ENCODE assay signal across 25 cellular contexts in the genomic region with DNA sequence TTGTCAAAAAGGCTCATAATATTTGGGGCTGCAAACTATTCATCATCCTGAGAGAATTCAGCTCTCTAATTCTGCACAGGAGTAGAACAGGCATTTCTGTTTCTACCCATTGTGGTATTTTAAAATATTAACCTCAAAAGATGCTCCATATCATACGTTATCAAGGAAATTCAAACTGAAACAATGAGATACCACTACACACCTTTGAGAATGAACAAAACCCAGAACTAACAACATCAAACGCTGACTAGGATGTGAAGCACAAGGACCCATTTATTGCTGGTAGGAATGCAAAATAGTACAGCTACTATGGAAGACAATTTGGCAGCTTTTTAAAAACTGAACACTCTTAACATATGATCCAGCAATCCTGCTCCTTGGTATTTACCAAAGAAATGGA.
DNase-seq lines count a peak whose midpoint lies in the region; ATAC-seq, FAIRE-seq and TF ChIP-seq lines count a peak whose summit lies in the region.
"Had no signal": no experiment of that assay in that cellular context is flagged by ENCODE, and none has a peak within 500 bp of the region (broad histone marks: within the 10 kb centered on the region; RNA-seq: fewer than 3 reads in every experiment).

No MANE protein-coding gene starts in this region.

- FAIRE-seq in H54 (lab: Jason Lieb, UNC), result peak; percentile 62
- FAIRE-seq: frontal cortex, GM18507 had no signal

- DNase-seq in activated naive CD4-positive, alpha-beta T cell treated with anti-CD3 and anti-CD28 coated beads for 36 hours, result no peak
- no peak for DNase-seq in activated naive CD4-positive, alpha-beta T cell treated with anti-CD3 and anti-CD28 coated beads, Interleukin-2, amount 50 U/mL, for 16 hours
- DNase-seq in H54 (ENCODE audit: insufficient read length, low spot score) (no peak), NCI-H446 treated with DMSO at 0.1 percent for 48 hours (lab: John Stamatoyannopoulos, UW) (no peak), OCI-LY7 (ENCODE audit: low spot score) (no peak), SJCRH30 (no peak)
- no peak for DNase-seq in stimulated activated effector memory CD8-positive, alpha-beta T cell treated with anti-CD3 and anti-CD28 coated beads, Interleukin-12 subunit alpha, Interleukin-12 subunit beta, amount 100 ng/mL, for 72 hours (ENCODE audit: low spot score in 2 of 2)
- DNase-seq: activated naive CD4-positive, alpha-beta T cell; effector CD4-positive, alpha-beta T cell; GDM1; H9; islet precursor cell; lower lobe of right lung; NCI-H1436 treated with DMSO at 0.1 percent for 48 hours; NCI-H524; NK-92 treated with Interleukin-12 subunit alpha and Interleukin-12 subunit beta, amount 100 ng/mL, for 24 hours; stimulated activated CD4-positive, alpha-beta T cell treated with anti-CD3 and anti-CD28 coated beads, Interleukin-1b, Interleukin-23, amount 100 ng/mL, for 48 hours had no signal

- H3K9me3 Mint-ChIP-seq in activated naive CD4-positive, alpha-beta T cell treated with anti-CD3 and anti-CD28 coated beads for 36 hours, result no peaks in the 10 kb centered on the region
- peaks cover 8% of the 10 kb centered on the region for H3K9me3 Mint-ChIP-seq in activated T-helper 17 cell treated with anti-CD3 and anti-CD28 coated beads, Interleukin-2, amount 50 U/mL, for 72 hours
- no peaks in the 10 kb centered on the region for H3K9me3 Mint-ChIP-seq in stimulated activated effector memory CD8-positive, alpha-beta T cell treated with anti-CD3 and anti-CD28 coated beads, Interleukin-12 subunit alpha, Interleukin-12 subunit beta, amount 100 ng/mL, for 72 hours
- H3K9me3 Mint-ChIP-seq: H9, WTC11 had no signal

- H3K4me2 ChIP-seq in OCI-LY7 (ENCODE audit: low read length), result no peak overlapping the region

- no peaks in the 10 kb centered on the region for H3K9me2 ChIP-seq in OCI-LY7 (ENCODE audit: insufficient read depth, low read length)

- CTCF ChIA-PET in activated naive CD4-positive, alpha-beta T cell treated with anti-CD3 and anti-CD28 coated beads for 36 hours (lab: Charles Lee), result interaction anchor here (0.9 to 1.9 kb wide), 3 partner anchors 10 to 171 kb away, joined by 3 to 5 read pairs (median 4); a partner anchor contains a TSS
- CTCF ChIA-PET in OCI-LY7 (lab: Charles Lee; ENCODE audit: unreplicated experiment), result no interaction called here

- intact Hi-C loops in activated naive CD4-positive, alpha-beta T cell treated with anti-CD3 and anti-CD28 coated beads for 36 hours (cut with micrococcal nuclease), result no loop called here
- intact Hi-C loops in OCI-LY7 (cut with micrococcal nuclease; ENCODE audit: unreplicated experiment), result no loop called here

- H3K27ac ChIP-seq in OCI-LY7 (ENCODE audit: low read depth, low read length, poor library complexity, severe bottlenecking) (no peak overlapping the region), SJCRH30 (no peak overlapping the region)
- H3K27ac ChIP-seq: lower lobe of right lung, SK-N-MC, thyroid gland had no signal

- peaks cover 3% of the 10 kb centered on the region for H3K27me3 Mint-ChIP-seq in activated naive CD4-positive, alpha-beta T cell treated with anti-CD3 and anti-CD28 coated beads for 36 hours (ENCODE audit: low read depth)
- H3K27me3 Mint-ChIP-seq in activated T-helper 17 cell treated with anti-CD3 and anti-CD28 coated beads, Interleukin-2, amount 50 U/mL, for 72 hours, result no peaks in the 10 kb centered on the region

- no peaks in the 10 kb centered on the region for H3K9me3 ChIP-seq in OCI-LY7 (ENCODE audit: low read length)
- H3K9me3 ChIP-seq in SJCRH30 (replicated peaks), result no peaks in the 10 kb centered on the region
- H3K9me3 ChIP-seq: lower lobe of right lung, thyroid gland had no signal

- no TSS peak for BruUV-seq in OCI-LY7 (replicated peaks; lab: Mats Ljungman, UMichigan)

- H2AFZ ChIP-seq in OCI-LY7 (ENCODE audit: low read length), result no peak overlapping the region

- H3K79me2 ChIP-seq in OCI-LY7 (ENCODE audit: insufficient read depth, low read depth, low read length), result no peaks in the 10 kb centered on the region

- TF ChIP-seq POLR2A in H54 (IDR thresholded peaks at IDR 0.05; ENCODE audit: low read depth, low read length), result no peak

- POLR2A ChIA-PET in OCI-LY7 (lab: Charles Lee), result interaction anchor here (0.6 to 1.9 kb wide), 3 partner anchors 28 to 141 kb away, joined by 4 read pairs; no protein-coding TSS in a partner anchor

- peak; percentile 51 for ATAC-seq in activated T-helper 17 cell treated with anti-CD3 and anti-CD28 coated beads, Interleukin-2, amount 50 U/mL, for 72 hours (replicated peaks)
- ATAC-seq in stimulated activated effector memory CD8-positive, alpha-beta T cell treated with anti-CD3 and anti-CD28 coated beads, Interleukin-12 subunit alpha, Interleukin-12 subunit beta, amount 100 ng/mL, for 72 hours, result peak; percentile 53
- ATAC-seq: WTC11 had no signal

- H3K27me3 ChIP-seq in SJCRH30, result no peaks in the 10 kb centered on the region
- H3K27me3 ChIP-seq: thyroid gland had no signal

- H4K20me1 ChIP-seq in OCI-LY7 (ENCODE audit: insufficient read depth, low read length), result no peaks in the 10 kb centered on the region

- H3K4me3 Mint-ChIP-seq in activated naive CD4-positive, alpha-beta T cell treated with anti-CD3 and anti-CD28 coated beads for 36 hours, result no peak overlapping the region
- H3K4me3 Mint-ChIP-seq in activated T-helper 17 cell treated with anti-CD3 and anti-CD28 coated beads, Interleukin-2, amount 50 U/mL, for 72 hours, result peak overlapping the region; percentile 61
- H3K4me3 Mint-ChIP-seq in stimulated activated effector memory CD8-positive, alpha-beta T cell treated with anti-CD3 and anti-CD28 coated beads, Interleukin-12 subunit alpha, Interleukin-12 subunit beta, amount 100 ng/mL, for 72 hours, result peak overlapping the region; percentile 15
- H3K4me3 Mint-ChIP-seq: H9, WTC11 had no signal

- no peaks in the 10 kb centered on the region for H3K36me3 ChIP-seq in OCI-LY7 (ENCODE audit: insufficient read depth, low read length)
- no peaks in the 10 kb centered on the region for H3K36me3 ChIP-seq in SJCRH30
- H3K36me3 ChIP-seq: lower lobe of right lung, thyroid gland had no signal

- no peaks in the 10 kb centered on the region for H3K4me1 ChIP-seq in OCI-LY7 (ENCODE audit: insufficient read depth, low read length, poor library complexity, severe bottlenecking)
- no peaks in the 10 kb centered on the region for H3K4me1 ChIP-seq in SJCRH30
- H3K4me1 ChIP-seq: thyroid gland had no signal

- TF ChIP-seq CTCF in OCI-LY7 (conservative IDR thresholded peaks at IDR 0.05; ENCODE audit: low read length), result no peak

- H3K4me3 ChIP-seq in OCI-LY7 (ENCODE audit: low read depth, low read length, poor library complexity, severe bottlenecking), result no peak overlapping the region
- no peak overlapping the region for H3K4me3 ChIP-seq in SJCRH30
- H3K4me3 ChIP-seq: lower lobe of right lung, SK-N-MC, skin epidermis, thyroid gland had no signal

- H3K27ac Mint-ChIP-seq in activated naive CD4-positive, alpha-beta T cell treated with anti-CD3 and anti-CD28 coated beads for 36 hours, result peak overlapping the region; percentile 4
- peak overlapping the region; percentile 46 for H3K27ac Mint-ChIP-seq in activated T-helper 17 cell treated with anti-CD3 and anti-CD28 coated beads, Interleukin-2, amount 50 U/mL, for 72 hours
- peak overlapping the region; percentile 43 for H3K27ac Mint-ChIP-seq in stimulated activated effector memory CD8-positive, alpha-beta T cell treated with anti-CD3 and anti-CD28 coated beads, Interleukin-12 subunit alpha, Interleukin-12 subunit beta, amount 100 ng/mL, for 72 hours
- H3K27ac Mint-ChIP-seq: H9, WTC11 had no signal

- H3K4me1 Mint-ChIP-seq in activated naive CD4-positive, alpha-beta T cell treated with anti-CD3 and anti-CD28 coated beads for 36 hours (ENCODE audit: low read depth), result peaks cover 22% of the 10 kb centered on the region
- H3K4me1 Mint-ChIP-seq in activated T-helper 17 cell treated with anti-CD3 and anti-CD28 coated beads, Interleukin-2, amount 50 U/mL, for 72 hours, result peaks cover 21% of the 10 kb centered on the region
- H3K4me1 Mint-ChIP-seq in stimulated activated effector memory CD8-positive, alpha-beta T cell treated with anti-CD3 and anti-CD28 coated beads, Interleukin-12 subunit alpha, Interleukin-12 subunit beta, amount 100 ng/mL, for 72 hours, result peaks cover 31% of the 10 kb centered on the region

- H3K36me3 Mint-ChIP-seq in activated naive CD4-positive, alpha-beta T cell treated with anti-CD3 and anti-CD28 coated beads for 36 hours (ENCODE audit: low read depth), result no peaks in the 10 kb centered on the region
- H3K36me3 Mint-ChIP-seq in activated T-helper 17 cell treated with anti-CD3 and anti-CD28 coated beads, Interleukin-2, amount 50 U/mL, for 72 hours (ENCODE audit: low read depth), result no peaks in the 10 kb centered on the region
- H3K36me3 Mint-ChIP-seq in stimulated activated effector memory CD8-positive, alpha-beta T cell treated with anti-CD3 and anti-CD28 coated beads, Interleukin-12 subunit alpha, Interleukin-12 subunit beta, amount 100 ng/mL, for 72 hours, result no peaks in the 10 kb centered on the region
- H3K36me3 Mint-ChIP-seq: CD4-positive, CD25-positive, alpha-beta regulatory T cell; WTC11 had no signal
